ENCODE assay signal across 17 cellular contexts in the genomic region with DNA sequence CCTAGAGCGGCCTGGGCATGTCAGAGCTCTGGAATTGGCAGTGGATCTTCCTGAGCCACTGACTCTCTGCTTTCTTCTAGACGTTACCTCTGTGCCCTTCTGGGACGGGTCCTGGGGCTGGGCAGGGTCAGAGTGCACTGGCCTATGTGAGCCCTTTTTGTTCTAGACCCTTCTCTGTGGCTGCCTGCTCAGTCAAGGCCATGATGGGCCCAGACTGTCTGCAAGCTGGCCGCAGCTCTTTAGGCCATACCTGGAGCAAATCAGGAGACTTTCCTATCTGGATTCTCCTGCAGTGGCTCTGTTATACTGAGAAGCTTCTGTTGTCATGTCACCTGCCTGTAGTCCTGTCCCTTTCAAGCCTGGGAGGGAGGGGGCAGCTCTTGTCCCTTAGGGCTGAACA.
A peak's percentile ranks its signal among the peaks of the same experiment; 100 is the strongest.
DNase-seq lines count a peak whose midpoint lies in the region; ATAC-seq, FAIRE-seq and TF ChIP-seq lines count a peak whose summit lies in the region.
"Had no signal": no experiment of that assay in that cellular context is flagged by ENCODE, and none has a peak within 500 bp of the region (broad histone marks: within the 10 kb centered on the region; RNA-seq: fewer than 3 reads in every experiment).

No MANE protein-coding gene starts in this region.

- H3K27me3 ChIP-seq in GM12878 (replicated peaks in 1 of 2; ENCODE audit: control insufficient read depth in 2 of 2, insufficient read depth in 2 of 2, low read length in 1 of 2) (no peaks in the 10 kb centered on the region), stomach (no peaks in the 10 kb centered on the region), H7 (ENCODE audit: control insufficient read depth, insufficient read depth, low read length) (no peaks in the 10 kb centered on the region)
- H3K27me3 ChIP-seq: BE2C had no signal

- no peak for TF ChIP-seq CTCF in GM12878 (IDR thresholded peaks at IDR 0.05 in 2 of 3, conservative IDR thresholded peaks at IDR 0.05 in 1 of 3; ENCODE audit: control insufficient read depth in 2 of 3, extremely low read depth in 1 of 3, insufficient read depth in 1 of 3, low read depth in 3 of 3, low read length in 3 of 3)
- TF ChIP-seq CTCF in stomach (IDR thresholded peaks at IDR 0.05): no peak

- WGBS in GM12878 (ENCODE audit: insufficient coverage, insufficient replicate concordance, low lambda C conversion rate, missing lambda C conversion rate): 91% methylated on average over 4 of the region's 4 CpGs
- 89 to 94% (median 90%) methylated on average over 2 to 4 of the region's 4 CpGs for WGBS in stomach, 5 donors

- intact Hi-C loops in cardiac septum (cut with DNase I): no loop called here
- intact Hi-C loops in left ventricle myocardium superior (cut with micrococcal nuclease): no loop called here
- intact Hi-C loops in GM12878 (cut with micrococcal nuclease; ENCODE audit: unreplicated experiment): no loop called here
- intact Hi-C loops in stomach (cut with DNase I; ENCODE audit: low total_unique reads): no loop called here

- peaks cover 4% of the 10 kb centered on the region for H3K4me1 ChIP-seq in GM12878 (ENCODE audit: control insufficient read depth, insufficient read depth, low read length)
- H3K4me1 ChIP-seq in stomach: peaks cover 0 to 5% (median 1%) of the 10 kb centered on the region in 4 donors
- H3K4me1 ChIP-seq: A549, BE2C, HAP-1 had no signal

- H3K9me3 ChIP-seq in GM12878 (replicated peaks; ENCODE audit: control insufficient read depth, insufficient read depth, low read length) (no peaks in the 10 kb centered on the region), stomach (no peaks in the 10 kb centered on the region)
- H3K9me3 ChIP-seq: A549, BE2C, HAP-1 had no signal

- no peak for TF ChIP-seq RAD21 in GM12878 (IDR thresholded peaks at IDR 0.05; ENCODE audit: insufficient read depth, low read depth, low read length)

- H3K4me2 ChIP-seq in GM12878 (ENCODE audit: control insufficient read depth, insufficient read depth): no peak overlapping the region
- H3K4me2 ChIP-seq: A549 had no signal

- TF ChIP-seq EP300 in GM12878 (IDR thresholded peaks at IDR 0.05; ENCODE audit: borderline replicate concordance in 1 of 2, control insufficient read depth in 1 of 2, low read depth in 2 of 2, low read length in 2 of 2) (no peak), stomach (IDR thresholded peaks at IDR 0.05) (no peak)

- FAIRE-seq in GM12878 (lab: Jason Lieb, UNC): no peak
- FAIRE-seq: A549, G401.6 had no signal

- TF ChIP-seq POLR2A in GM12878 (IDR thresholded peaks at IDR 0.05; ENCODE audit: low read depth, low read length): no peak
- no peak for TF ChIP-seq POLR2A in stomach (IDR thresholded peaks at IDR 0.05)

- H3K36me3 ChIP-seq in GM12878 (ENCODE audit: control insufficient read depth in 2 of 2, insufficient read depth in 2 of 2, low read length in 1 of 2): no peaks in the 10 kb centered on the region
- no peaks in the 10 kb centered on the region for H3K36me3 ChIP-seq in stomach
- no peaks in the 10 kb centered on the region for H3K36me3 ChIP-seq in H7 (replicated peaks; ENCODE audit: control insufficient read depth, insufficient read depth, low read length)
- H3K36me3 ChIP-seq: BE2C, HAP-1 had no signal

- in situ Hi-C loops in GM12878 (cut with MboI): no loop called here

- no peak overlapping the region for H3K9ac ChIP-seq in GM12878 (ENCODE audit: control insufficient read depth, insufficient read depth, low read length)

- no peaks in the 10 kb centered on the region for H3K79me2 ChIP-seq in GM12878 (ENCODE audit: control insufficient read depth, insufficient read depth, low read length)

- CTCF ChIA-PET in GM12878 (lab: Yijun Ruan, JAX): no interaction called here

- H3K27ac ChIP-seq in GM12878 (ENCODE audit: control insufficient read depth, insufficient read depth) (no peak overlapping the region), stomach (no peak overlapping the region)
- H3K27ac ChIP-seq: A549, C4-2B had no signal

- H4K20me1 ChIP-seq in GM12878 (ENCODE audit: control insufficient read depth, insufficient read depth): no peaks in the 10 kb centered on the region

- POLR2A ChIA-PET in GM12878 (lab: Charles Lee): no interaction called here

- no peak overlapping the region; the same call in 1 of the 2 replicates for H2AFZ ChIP-seq in GM12878 (ENCODE audit: control insufficient read depth, low read depth, low read length)

- DNase-seq in cardiac septum (ENCODE audit: low spot score): peak; percentile 15
- no peak for DNase-seq in left ventricle myocardium superior
- no peak for DNase-seq in GM12878 (ENCODE audit: low read depth, low spot score)
- DNase-seq in left lobe of liver (ENCODE audit: low spot score): peak; percentile 19
- DNase-seq in stomach: peak; percentile 8
- no peak for DNase-seq in NCI-H2196 (lab: John Stamatoyannopoulos, UW; ENCODE audit: unreplicated experiment)
- no peak for DNase-seq in H7
- DNase-seq: BE2C; CD4-positive, alpha-beta memory T cell; DMS79; EL; GOT3 had no signal

- ATAC-seq in left ventricle myocardium superior (no peak), GM12878 (0 out of 3 replicates have a peak, but pooled peaks have one; percentile 16), left lobe of liver (no peak), HG03139 (IDR thresholded peaks at IDR 0.05; ENCODE audit: unreplicated experiment) (no peak)
- ATAC-seq: A549 had no signal

- no TSS peak for BruUV-seq in GM12878 (replicated peaks; lab: Mats Ljungman, UMichigan)

- H3K4me3 ChIP-seq in GM12878: no peak overlapping the region
- H3K4me3 ChIP-seq in stomach: no peak overlapping the region
- H3K4me3 ChIP-seq in H7 (ENCODE audit: insufficient read depth, low read depth, low read length): no peak overlapping the region
- H3K4me3 ChIP-seq: A549, HAP-1 had no signal

- RAD21 ChIA-PET in GM12878 (lab: Charles Lee; ENCODE audit: unreplicated experiment): no interaction called here

- SMC1A ChIA-PET in GM12878 (lab: Charles Lee; ENCODE audit: uncharacterized antibody, unreplicated experiment): no interaction called here

TF ChIP-seq in GM12878, 131 proteins besides CTCF, POLR2A, EP300 and RAD21:
- no peak for TF ChIP-seq YBX1 (IDR thresholded peaks at IDR 0.05)
- TF ChIP-seq POLR2AphosphoS5 (IDR thresholded peaks at IDR 0.05; ENCODE audit: low read length): no peak
- no peak for TF ChIP-seq SREBF1 (IDR thresholded peaks at IDR 0.05; ENCODE audit: low read length)
- no peak for TF ChIP-seq PML (IDR thresholded peaks at IDR 0.05; ENCODE audit: low read length)

Comparison
In these comparisons a context has a peak if more than half of its experiments do, and no peak if none do; other contexts are left out.
1. DNase-seq: peak in cardiac septum (single experiment), left lobe of liver (single experiment) and stomach (single experiment); none in left ventricle myocardium superior (single experiment), GM12878 (single experiment), NCI-H2196 (single experiment) and H7 (single experiment).